Comparison of ENCODE assay signal across 8 cellular contexts in the genomic region with DNA sequence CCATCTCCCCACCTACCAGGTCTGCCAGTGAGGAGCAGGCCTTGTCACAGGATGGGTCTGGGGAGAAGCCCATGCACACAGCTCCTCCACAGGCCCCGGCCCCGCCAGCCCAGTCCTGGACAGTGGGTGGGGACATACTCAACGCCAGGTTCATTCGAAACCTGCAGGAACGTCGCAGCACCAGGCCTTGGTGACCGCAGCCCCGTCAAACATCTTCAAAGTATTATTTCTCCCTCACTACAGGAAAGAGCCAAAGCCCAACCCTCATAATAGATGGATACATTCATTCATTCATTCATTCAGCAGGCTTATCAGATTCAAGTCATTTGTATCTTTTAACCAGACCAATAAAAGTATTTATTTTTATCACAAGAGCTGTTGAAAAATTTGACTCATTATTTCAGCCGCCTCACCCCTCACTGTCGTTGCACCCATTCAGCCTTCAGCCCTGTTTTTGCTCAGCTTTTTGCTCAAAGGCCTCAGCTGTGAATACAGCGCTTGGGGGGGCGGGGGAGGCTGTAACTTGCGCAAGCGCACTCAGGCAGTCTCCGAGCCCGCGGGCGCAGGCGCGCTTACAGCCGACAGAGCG. TPM values are rescaled to one million over a fixed set of nuclear protein-coding genes. Genes with fewer than 3 reads are reported as not detected.
DNase-seq lines count a peak whose midpoint lies in the region; ATAC-seq and TF ChIP-seq lines count a peak whose summit lies in the region.

No MANE protein-coding gene starts in this region.

- H3K36me3 ChIP-seq in GM06990 (ENCODE audit: control insufficient read depth, insufficient read depth, low read length) = peaks cover 12% of the 10 kb centered on the region
- peaks cover 38% of the 10 kb centered on the region for H3K36me3 ChIP-seq in HUES64 (ENCODE audit: insufficient read depth, low read length)
- peaks cover 0 to 52% (median 10%) of the 10 kb centered on the region in 3 donors for H3K36me3 ChIP-seq in esophagus squamous epithelium
- H3K36me3 ChIP-seq in tibial artery = peaks cover 3 to 63% (median 21%) of the 10 kb centered on the region in 3 donors

- DNase-seq in GM06990 (ENCODE audit: extremely low read depth, insufficient read length) = no peak
- DNase-seq in activated CD8-positive, alpha-beta memory T cell treated with anti-CD3 and anti-CD28 coated beads, Interleukin-2, amount 50 U/mL, for 24 hours (ENCODE audit: extremely low read depth) = peak; percentile 79
- DNase-seq in esophagus squamous epithelium (lab: John Stamatoyannopoulos, UW) = no peak
- DNase-seq in nephron progenitor cell = peak; percentile 92
- peak; percentile 87 to 94 for DNase-seq in tibial artery
- no peak for DNase-seq in 8988T

- peak overlapping the region; percentile 88 for H3K27ac Mint-ChIP-seq in nephron progenitor cell

- 0 out of 2 replicates have a peak overlapping the region, but pooled peaks have one; percentile 45 for H3K9ac ChIP-seq in HUES64 (ENCODE audit: low read depth, low read length)

- peaks cover 6% of the 10 kb centered on the region for H3K4me1 ChIP-seq in HUES64 (ENCODE audit: insufficient read depth, low read length)
- H3K4me1 ChIP-seq in esophagus squamous epithelium = peaks cover 10 to 30% (median 13%) of the 10 kb centered on the region in 3 donors
- peaks cover 4 to 21% (median 11%) of the 10 kb centered on the region in 4 donors for H3K4me1 ChIP-seq in tibial artery

- 15% methylated on average over 22 of the region's 22 CpGs for WGBS in HUES64
- WGBS in esophagus squamous epithelium, 2 donors = 11 to 21% methylated on average over 12 to 18 of the region's 22 CpGs

- peaks cover 42% of the 10 kb centered on the region for H3K36me3 Mint-ChIP-seq in nephron progenitor cell (ENCODE audit: low read depth)

- peaks cover 28% of the 10 kb centered on the region for H3K4me1 Mint-ChIP-seq in nephron progenitor cell

- H3K4me3 Mint-ChIP-seq in nephron progenitor cell = peak overlapping the region; percentile 89

- no peak for TF ChIP-seq POLR2A in esophagus squamous epithelium (IDR thresholded peaks at IDR 0.05)

- H3K27me3 ChIP-seq in GM06990 (replicated peaks; ENCODE audit: control insufficient read depth, insufficient read depth, low read length) (no peaks in the 10 kb centered on the region), HUES64 (ENCODE audit: insufficient read depth, low read length) (no peaks in the 10 kb centered on the region), esophagus squamous epithelium (no peaks in the 10 kb centered on the region), tibial artery (no peaks in the 10 kb centered on the region)

- intact Hi-C loops in esophagus squamous epithelium (cut with DNase I) = no loop called here
- intact Hi-C loops in tibial artery (cut with DNase I; ENCODE audit: low total_unique reads) = no loop called here

- H3K9me3 Mint-ChIP-seq in nephron progenitor cell = no peaks in the 10 kb centered on the region

- H3K9me3 ChIP-seq in HUES64 (ENCODE audit: insufficient read depth, low read depth, low read length) = no peaks in the 10 kb centered on the region
- H3K9me3 ChIP-seq in esophagus squamous epithelium = no peaks in the 10 kb centered on the region
- no peaks in the 10 kb centered on the region for H3K9me3 ChIP-seq in tibial artery

- H3K27ac ChIP-seq in HUES64 (ENCODE audit: low read depth, low read length) = peak overlapping the region; percentile 16; the same call in 1 of the 2 replicates
- peak overlapping the region; percentile 96 to 99 (median 98) for H3K27ac ChIP-seq in esophagus squamous epithelium
- H3K27ac ChIP-seq in tibial artery = peak overlapping the region; percentile 91 to 99

- ATAC-seq in HG03095 (IDR thresholded peaks at IDR 0.05; ENCODE audit: unreplicated experiment) = no peak

- TF ChIP-seq CTCF in GM06990 (IDR thresholded peaks at IDR 0.05; ENCODE audit: insufficient read depth, low read length, poor library complexity, severe bottlenecking) (no peak), esophagus squamous epithelium (IDR thresholded peaks at IDR 0.05) (peak in 1 of 6 experiments; percentile 20), nephron progenitor cell (IDR thresholded peaks at IDR 0.05) (no peak), tibial artery (IDR thresholded peaks at IDR 0.05) (no peak)

- H3K4me3 ChIP-seq in GM06990 (replicated peaks; ENCODE audit: low read depth, low read length) (peak overlapping the region; percentile 37), HUES64 (ENCODE audit: low read length) (peak overlapping the region; percentile 100), esophagus squamous epithelium (peak overlapping the region; percentile 90 to 100 (median 98)), tibial artery (peak overlapping the region; percentile 82 to 100)

- no peaks in the 10 kb centered on the region for H3K27me3 Mint-ChIP-seq in nephron progenitor cell (ENCODE audit: low read depth, poor library complexity)

RNA-seq across cellular contexts. Expression of a gene that starts 0.4 kb away (rescaled TPM):
- 12.3 TPM for polyA plus RNA-seq in HUES64 (2013, experiment 1 of 2)
- 13.1 TPM for polyA plus RNA-seq in HUES64 (2013, experiment 2 of 2)
- 10 to 100 TPM in 3 of 4 donors, 1 to 10 TPM in 1; 8.3 to 17.5 (median 12.7) TPM for total RNA-seq in esophagus squamous epithelium

RNA-seq across cellular contexts. Expression of a gene that starts 19.9 kb away (rescaled TPM):
- polyA plus RNA-seq in HUES64 (2013, experiment 1 of 2) = 18.8 TPM
- 22.7 TPM for polyA plus RNA-seq in HUES64 (2013, experiment 2 of 2)
- 1 to 10 TPM; 5.0 to 6.7 (median 6.3) TPM for total RNA-seq in esophagus squamous epithelium

RNA-seq across cellular contexts. Expression of a gene that starts 26.3 kb away (rescaled TPM):
- 25.9 TPM for polyA plus RNA-seq in HUES64 (2013, experiment 1 of 2)
- 26.6 TPM for polyA plus RNA-seq in HUES64 (2013, experiment 2 of 2)
- total RNA-seq in esophagus squamous epithelium = 10 to 100 TPM; 11.4 to 26.6 (median 24.4) TPM

RNA-seq across cellular contexts. Expression of a gene that starts 28.9 kb away (rescaled TPM):
- 51.8 TPM for polyA plus RNA-seq in HUES64 (2013, experiment 1 of 2)
- 53.8 TPM for polyA plus RNA-seq in HUES64 (2013, experiment 2 of 2)
- total RNA-seq in esophagus squamous epithelium = 10 to 100 TPM; 31.0 to 56.3 (median 40.6) TPM

RNA-seq across cellular contexts. Expression of a gene that starts 29.5 kb away (rescaled TPM):
- polyA plus RNA-seq in HUES64 (2013, experiment 1 of 2) = 28.6 TPM
- polyA plus RNA-seq in HUES64 (2013, experiment 2 of 2) = 32.6 TPM
- 10 to 100 TPM; 24.2 to 32.6 (median 25.9) TPM for total RNA-seq in esophagus squamous epithelium

Comparison
In these comparisons a context has a peak if more than half of its experiments do, and no peak if none do; other contexts are left out.
1. DNase-seq: peak in activated CD8-positive, alpha-beta memory T cell treated with anti-CD3 and anti-CD28 coated beads, Interleukin-2, amount 50 U/mL, for 24 hours (single experiment), nephron progenitor cell (single experiment) and tibial artery (2 of 2); none in GM06990 (single experiment), esophagus squamous epithelium (single experiment) and 8988T (single experiment).
2. H3K4me3 ChIP-seq: peak in every context shown above with its lines; median percentile 100 in HUES64; 98 in esophagus squamous epithelium; 91 in tibial artery; 37 in GM06990.
3. H3K27ac ChIP-seq: peak in every context shown above with its lines; median percentile 98 in esophagus squamous epithelium; 95 in tibial artery; 16 in HUES64.